Comparison of ENCODE assay signal across 3 cellular contexts in genomic region chr7:116805100-116805544, GRCh38.
TF ChIP-seq lines count a peak whose summit lies in the region.

No MANE protein-coding gene starts in this region.

TF ChIP-seq in K562, 482 proteins besides CTCF, POLR2A, EP300 and RAD21:
- peak; percentile 92 for TF ChIP-seq CEBPB (tag; IDR thresholded peaks at IDR 0.05)
- no peak for TF ChIP-seq CEBPG (CRISPR knock-in tag; IDR thresholded peaks at IDR 0.05)
- TF ChIP-seq CEBPG (tag; conservative IDR thresholded peaks at IDR 0.05 in 1 of 2, IDR thresholded peaks at IDR 0.05 in 1 of 2), result peak; percentile 76 to 96
- TF ChIP-seq WHSC1 (IDR thresholded peaks at IDR 0.05; ENCODE audit: low read length), result no peak
- no peak for TF ChIP-seq CBFB (CRISPR knock-in tag; IDR thresholded peaks at IDR 0.05)

TF ChIP-seq in liver, 16 proteins besides CTCF, POLR2A, EP300 and RAD21:
- TF ChIP-seq ZBTB33 (IDR thresholded peaks at IDR 0.05) (no peak), SP1 (IDR thresholded peaks at IDR 0.05) (no peak), HNF4G (IDR thresholded peaks at IDR 0.05) (no peak), JUND (IDR thresholded peaks at IDR 0.05) (peak in 1 of 2 donors; percentile 9), RXRA (IDR thresholded peaks at IDR 0.05) (peak; percentile 5 to 18), TAF1 (conservative IDR thresholded peaks at IDR 0.05) (no peak), FOXA2 (IDR thresholded peaks at IDR 0.05) (peak; percentile 64), MAX (IDR thresholded peaks at IDR 0.05) (no peak), EGR1 (IDR thresholded peaks at IDR 0.05; ENCODE audit: low read depth in 2 of 2) (no peak), FOXA1 (IDR thresholded peaks at IDR 0.05) (peak; percentile 26), YY1 (IDR thresholded peaks at IDR 0.05) (no peak), HNF4A (conservative IDR thresholded peaks at IDR 0.05) (peak; percentile 64 to 68), NR2F2 (IDR thresholded peaks at IDR 0.05) (no peak), ATF3 (IDR thresholded peaks at IDR 0.05) (no peak)

TF ChIP-seq in WTC11, 78 proteins besides CTCF, POLR2A, EP300 and RAD21:
- TF ChIP-seq MXD4 (CRISPR knock-in tag; IDR thresholded peaks at IDR 0.05; ENCODE audit: borderline replicate concordance) (no peak), ZNF281 (CRISPR knock-in tag; IDR thresholded peaks at IDR 0.05) (no peak), SMAD3 (CRISPR knock-in tag; IDR thresholded peaks at IDR 0.05; ENCODE audit: borderline replicate concordance) (no peak), GRHL2 (CRISPR knock-in tag; IDR thresholded peaks at IDR 0.05; ENCODE audit: insufficient replicate concordance, severe bottlenecking) (no peak), STAT6 (CRISPR knock-in tag; conservative IDR thresholded peaks at IDR 0.05; ENCODE audit: low read depth) (no peak), MYBL2 (CRISPR knock-in tag; IDR thresholded peaks at IDR 0.05) (no peak), JAZF1 (CRISPR knock-in tag; IDR thresholded peaks at IDR 0.05) (no peak), NR1H2 (CRISPR knock-in tag; IDR thresholded peaks at IDR 0.05) (no peak), NFYB (CRISPR knock-in tag; conservative IDR thresholded peaks at IDR 0.05; ENCODE audit: low read depth) (no peak), NR3C1 (CRISPR knock-in tag; conservative IDR thresholded peaks at IDR 0.05; ENCODE audit: low read depth) (no peak), FOXP4 (CRISPR knock-in tag; IDR thresholded peaks at IDR 0.05) (no peak), ZNF671 (CRISPR knock-in tag; IDR thresholded peaks at IDR 0.05) (no peak), MAX (CRISPR knock-in tag; IDR thresholded peaks at IDR 0.05) (no peak), ZNF396 (CRISPR knock-in tag; IDR thresholded peaks at IDR 0.05; ENCODE audit: borderline replicate concordance) (no peak), CREB1 (CRISPR knock-in tag; IDR thresholded peaks at IDR 0.05) (no peak)
